Comparison of ENCODE assay signal across 11 cellular contexts in genomic region chr17:20446895-20447294, GRCh38. TPM values are rescaled to one million over a fixed set of nuclear protein-coding genes. Genes with fewer than 3 reads are reported as not detected.
DNase-seq lines count a peak whose midpoint lies in the region; ATAC-seq, FAIRE-seq and TF ChIP-seq lines count a peak whose summit lies in the region.
"Not testable (repeated sequence)": the region's sequence is repeated elsewhere in the genome, so short reads cannot be mapped to it uniquely, and the experiment has no call there.
"Had no signal": no experiment of that assay in that cellular context is flagged by ENCODE, and none has a peak within 500 bp of the region (broad histone marks: within the 10 kb centered on the region; RNA-seq: fewer than 3 reads in every experiment).

No MANE protein-coding gene starts in this region.

- H3K4me3 Mint-ChIP-seq in nephron; stimulated activated effector memory CD8-positive, alpha-beta T cell treated with anti-CD3 and anti-CD28 coated beads, Interleukin-12 subunit alpha, Interleukin-12 subunit beta, amount 100 ng/mL, for 72 hours: not testable (repeated sequence)

- H3K27me3 Mint-ChIP-seq in nephron (ENCODE audit: low read depth): not testable (repeated sequence)

- H3K36me3 ChIP-seq in kidney epithelial cell (ENCODE audit: control insufficient read depth, insufficient read depth, low read length): not testable (repeated sequence)

- not testable (repeated sequence) for TF ChIP-seq POLR2A in GM12891 (IDR thresholded peaks at IDR 0.05; ENCODE audit: low read depth, low read length); NB4 (IDR thresholded peaks at IDR 0.05; ENCODE audit: extremely low read depth, insufficient read length)

- H3K27ac Mint-ChIP-seq in nephron: not testable (repeated sequence)
- peak overlapping the region; percentile 51 for H3K27ac Mint-ChIP-seq in stimulated activated effector memory CD8-positive, alpha-beta T cell treated with anti-CD3 and anti-CD28 coated beads, Interleukin-12 subunit alpha, Interleukin-12 subunit beta, amount 100 ng/mL, for 72 hours

- FAIRE-seq in GM12891 (lab: Jason Lieb, UNC): peak; percentile 16

- H3K9me3 Mint-ChIP-seq in nephron; stimulated activated effector memory CD8-positive, alpha-beta T cell treated with anti-CD3 and anti-CD28 coated beads, Interleukin-12 subunit alpha, Interleukin-12 subunit beta, amount 100 ng/mL, for 72 hours: not testable (repeated sequence)

- ATAC-seq in stimulated activated effector memory CD8-positive, alpha-beta T cell treated with anti-CD3 and anti-CD28 coated beads, Interleukin-12 subunit alpha, Interleukin-12 subunit beta, amount 100 ng/mL, for 72 hours: not testable (repeated sequence)

- H3K4me1 Mint-ChIP-seq in nephron; stimulated activated effector memory CD8-positive, alpha-beta T cell treated with anti-CD3 and anti-CD28 coated beads, Interleukin-12 subunit alpha, Interleukin-12 subunit beta, amount 100 ng/mL, for 72 hours: not testable (repeated sequence)

- H3K27me3 ChIP-seq in kidney epithelial cell (ENCODE audit: control insufficient read depth, insufficient read depth, low read length): not testable (repeated sequence)

- not testable (repeated sequence) for DNase-seq in AG10803 (ENCODE audit: low read depth); GM12891 (ENCODE audit: insufficient read length, low spot score); kidney epithelial cell (ENCODE audit: low read depth); stimulated activated effector memory CD8-positive, alpha-beta T cell treated with anti-CD3 and anti-CD28 coated beads, Interleukin-12 subunit alpha, Interleukin-12 subunit beta, amount 100 ng/mL, for 72 hours (ENCODE audit: low spot score in 2 of 2)
- DNase-seq in NB4 (ENCODE audit: low read depth) (peak; percentile 12), SK-MEL-5 (ENCODE audit: low read depth, low spot score) (peak; percentile 0), choroid plexus epithelial cell (ENCODE audit: low read depth) (peak; percentile 4)

- in situ Hi-C loops in SK-MEL-5 (cut with HindIII; ENCODE audit: low pct_unique_long_range_greater_than_20kb, low sequenced_read_pairs): not testable (repeated sequence)

- not testable (repeated sequence) for H3K4me3 ChIP-seq in AG10803 (ENCODE audit: low read length); NB4 (ENCODE audit: low read depth, low read length); choroid plexus epithelial cell (ENCODE audit: low read depth, low read length); kidney epithelial cell (ENCODE audit: low read depth, low read length)

- TF ChIP-seq CTCF in AG10803 (conservative IDR thresholded peaks at IDR 0.05; ENCODE audit: low read length): peak; percentile 21; the same call in 1 of the 2 replicates
- TF ChIP-seq CTCF in NB4 (IDR thresholded peaks at IDR 0.05; ENCODE audit: low read depth, low read length): peak; percentile 28
- TF ChIP-seq CTCF in choroid plexus epithelial cell (conservative IDR thresholded peaks at IDR 0.05; ENCODE audit: low read depth, low read length): peak; percentile 42
- TF ChIP-seq CTCF in kidney epithelial cell (IDR thresholded peaks at IDR 0.05; ENCODE audit: insufficient read depth, low read length, poor library complexity, severe bottlenecking): peak; percentile 7
- peak; percentile 32 to 45 (median 33) for TF ChIP-seq CTCF in nephron (IDR thresholded peaks at IDR 0.05; ENCODE audit: unreplicated experiment in 3 of 3)

- H3K36me3 Mint-ChIP-seq in nephron (ENCODE audit: low read depth); stimulated activated effector memory CD8-positive, alpha-beta T cell treated with anti-CD3 and anti-CD28 coated beads, Interleukin-12 subunit alpha, Interleukin-12 subunit beta, amount 100 ng/mL, for 72 hours: not testable (repeated sequence)

RNA-seq across cellular contexts. Expression of gene LGALS9B, which starts 20.4 kb away (rescaled TPM):
- polyA plus RNA-seq in GM12891 (2012; ENCODE audit: low read depth, missing spikeins): 1.2 TPM
- total RNA-seq in SK-MEL-5 (2014; rRNA removed; shearing (Covaris generic)): not detected in 2 replicates
- polyA plus RNA-seq in SK-MEL-5 (2015; cell fraction: cytosol; rRNA removed): not detected in 2 replicates
- polyA plus RNA-seq in SK-MEL-5 (2015; cell fraction: nucleus; rRNA removed): not detected in 2 replicates
- not detected in 2 replicates for total RNA-seq in kidney epithelial cell
- total RNA-seq: dorsolateral prefrontal cortex, pulmonary artery endothelial cell, thyroid gland had no signal
